In the genomic region with DNA sequence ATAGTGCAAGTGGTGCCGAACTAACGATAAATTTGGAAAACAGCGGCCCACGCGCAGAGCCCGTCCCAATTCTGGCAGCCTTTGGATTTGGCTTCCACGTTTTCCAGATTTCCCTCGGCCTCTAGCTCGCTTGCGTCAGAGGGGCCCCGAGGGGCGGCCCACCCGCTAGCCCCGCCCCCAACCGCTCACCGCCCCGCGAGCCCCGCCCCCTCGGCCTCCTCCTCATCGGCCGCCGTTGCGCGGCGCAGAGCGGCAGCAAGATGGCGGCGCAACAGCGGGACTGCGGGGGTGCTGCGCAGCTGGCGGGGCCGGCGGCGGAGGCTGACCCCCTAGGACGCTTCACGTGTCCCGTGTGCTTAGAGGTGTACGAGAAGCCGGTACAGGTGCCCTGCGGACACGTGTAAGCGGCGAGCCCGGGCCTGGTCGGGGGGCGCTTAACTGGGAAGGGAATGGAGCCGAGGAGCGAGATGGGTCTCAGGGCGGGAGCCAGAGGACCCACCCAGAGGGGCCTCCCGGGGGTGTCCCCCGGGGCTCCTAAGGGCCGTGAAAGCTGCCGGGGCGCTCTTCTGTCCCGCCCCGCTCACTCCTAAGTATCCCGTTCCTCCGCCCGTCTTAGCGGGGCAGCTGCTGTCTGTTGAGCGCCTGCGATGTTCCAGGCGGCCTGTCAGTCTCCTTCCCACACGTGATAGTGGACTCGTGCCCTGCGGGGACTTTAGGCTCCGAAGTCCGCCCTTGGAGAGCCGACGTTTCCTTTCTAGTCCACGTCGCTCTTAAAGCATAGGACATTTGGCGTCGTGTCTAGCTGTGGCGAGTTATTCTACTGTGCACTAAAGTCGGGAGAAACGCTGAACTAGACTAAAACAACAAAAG, we compare ENCODE assay signal across 8 cellular contexts. TPM values are rescaled to one million over a fixed set of nuclear protein-coding genes. Genes with fewer than 3 reads are reported as not detected.
DNase-seq lines count a peak whose midpoint lies in the region.

A gene with protein sequence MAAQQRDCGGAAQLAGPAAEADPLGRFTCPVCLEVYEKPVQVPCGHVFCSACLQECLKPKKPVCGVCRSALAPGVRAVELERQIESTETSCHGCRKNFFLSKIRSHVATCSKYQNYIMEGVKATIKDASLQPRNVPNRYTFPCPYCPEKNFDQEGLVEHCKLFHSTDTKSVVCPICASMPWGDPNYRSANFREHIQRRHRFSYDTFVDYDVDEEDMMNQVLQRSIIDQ (plus strand): TSS at position 245 of the 870 bp plus-strand sequence. CDS start 16 bp downstream, at position 261.

- H3K27ac Mint-ChIP-seq in activated naive CD4-positive, alpha-beta T cell treated with anti-CD3 and anti-CD28 coated beads, Interleukin-2, amount 50 U/mL, for 24 hours, result peak within 1 kb of the TSS; percentile 85

- no peaks in the 10 kb centered on the region for H3K9me3 Mint-ChIP-seq in activated naive CD4-positive, alpha-beta T cell treated with anti-CD3 and anti-CD28 coated beads, Interleukin-2, amount 50 U/mL, for 24 hours

- H3K36me3 ChIP-seq in H7 (replicated peaks; ENCODE audit: control insufficient read depth, insufficient read depth, low read length), result peaks cover 13% of the 10 kb centered on the region

- H3K27me3 Mint-ChIP-seq in activated naive CD4-positive, alpha-beta T cell treated with anti-CD3 and anti-CD28 coated beads, Interleukin-2, amount 50 U/mL, for 24 hours, result no peaks in the 10 kb centered on the region

- DNase-seq in ELF-1 (ENCODE audit: low read depth, low spot score) (peak; percentile 79), H7 (peak; percentile 100), NAMALWA (ENCODE audit: low spot score) (peak; percentile 91), SKM-1 (lab: John Stamatoyannopoulos, UW; ENCODE audit: unreplicated experiment) (peak; percentile 84), globus pallidus (ENCODE audit: low spot score) (peak; percentile 93), occipital lobe (lab: John Stamatoyannopoulos, UW) (peak; percentile 85), superior temporal gyrus (ENCODE audit: extremely low spot score) (peak; percentile 95)

- peaks cover 47% of the 10 kb centered on the region for H3K4me1 Mint-ChIP-seq in activated naive CD4-positive, alpha-beta T cell treated with anti-CD3 and anti-CD28 coated beads, Interleukin-2, amount 50 U/mL, for 24 hours

- H3K27me3 ChIP-seq in H7 (ENCODE audit: control insufficient read depth, insufficient read depth, low read length), result no peaks in the 10 kb centered on the region

- H3K4me3 ChIP-seq in H7 (ENCODE audit: insufficient read depth, low read depth, low read length), result peak within 1 kb of the TSS; percentile 98

- peak within 1 kb of the TSS; percentile 98 for H3K4me3 Mint-ChIP-seq in activated naive CD4-positive, alpha-beta T cell treated with anti-CD3 and anti-CD28 coated beads, Interleukin-2, amount 50 U/mL, for 24 hours

- peaks cover 3% of the 10 kb centered on the region for H3K36me3 Mint-ChIP-seq in activated naive CD4-positive, alpha-beta T cell treated with anti-CD3 and anti-CD28 coated beads, Interleukin-2, amount 50 U/mL, for 24 hours

RNA-seq across cellular contexts. Expression of the gene that starts here (rescaled TPM):
- 75.7 and 76.4 TPM in 2 replicates for total RNA-seq in H7 (2014; rRNA removed; shearing (Covaris generic))
- total RNA-seq in occipital lobe, result 38.7 TPM

Comparison
In these comparisons a context has a peak if more than half of its experiments do, and no peak if none do; other contexts are left out.
1. Peak in every context shown above with its lines: DNase-seq and H3K4me3 ChIP-seq.